Comparison of ENCODE assay signal across 22 cellular contexts in genomic region chr14:61877768-61878167, GRCh38.
DNase-seq lines count a peak whose midpoint lies in the region; ATAC-seq, FAIRE-seq and TF ChIP-seq lines count a peak whose summit lies in the region.
"Had no signal": no experiment of that assay in that cellular context is flagged by ENCODE, and none has a peak within 500 bp of the region (broad histone marks: within the 10 kb centered on the region; RNA-seq: fewer than 3 reads in every experiment).

No MANE protein-coding gene starts in this region.

- no peaks in the 10 kb centered on the region for H3K36me3 ChIP-seq in right atrium auricular region
- no peaks in the 10 kb centered on the region for H3K36me3 ChIP-seq in endodermal cell (ENCODE audit: control insufficient read depth, insufficient read depth, low read length)

- no peaks in the 10 kb centered on the region for H3K36me3 Mint-ChIP-seq in endodermal cell (ENCODE audit: low read depth)
- H3K36me3 Mint-ChIP-seq: CD4-positive, alpha-beta memory T cell had no signal

- H3K9ac ChIP-seq in endodermal cell (ENCODE audit: extremely low read depth, low read length, poor library complexity, severe bottlenecking), result no peak overlapping the region

- H3K27ac ChIP-seq in right atrium auricular region, result peak overlapping the region; percentile 52 to 58
- peak overlapping the region; percentile 3 for H3K27ac ChIP-seq in cingulate gyrus (ENCODE audit: low read depth, low read length)
- H3K27ac ChIP-seq in endodermal cell (ENCODE audit: low read depth, low read length), result no peak overlapping the region
- H3K27ac ChIP-seq: 22Rv1 had no signal

- H3K9me3 Mint-ChIP-seq in endodermal cell, result no peaks in the 10 kb centered on the region
- H3K9me3 Mint-ChIP-seq: GM23338, H9 had no signal

- peak overlapping the region; percentile 25 for H3K27ac Mint-ChIP-seq in endodermal cell
- H3K27ac Mint-ChIP-seq: B cell; CD4-positive, alpha-beta memory T cell; GM23338 had no signal

- H3K4me3 ChIP-seq in right atrium auricular region (no peak overlapping the region), endodermal cell (ENCODE audit: low read length) (no peak overlapping the region)
- H3K4me3 ChIP-seq: GM23338 had no signal

- WGBS in endodermal cell (ENCODE audit: insufficient coverage in 1 of 2, insufficient read length in 1 of 2), 2 experiments, result 89 to 100% methylated on average over 1 to 5 of the region's 5 CpGs

- H3K4me1 Mint-ChIP-seq in endodermal cell, result peaks cover 16% of the 10 kb centered on the region
- H3K4me1 Mint-ChIP-seq: CD4-positive, alpha-beta memory T cell; GM23338 had no signal

- H3K4me1 ChIP-seq in right atrium auricular region (peaks cover 0 to 16% of the 10 kb centered on the region in 2 donors), endodermal cell (ENCODE audit: control insufficient read depth, insufficient read depth, low read length) (no peaks in the 10 kb centered on the region)

- H3K4me3 Mint-ChIP-seq in endodermal cell, result no peak overlapping the region
- H3K4me3 Mint-ChIP-seq: B cell; CD4-positive, alpha-beta memory T cell; GM23338; H9 had no signal

- H3K9me3 ChIP-seq in right atrium auricular region, result no peaks in the 10 kb centered on the region
- no peaks in the 10 kb centered on the region for H3K9me3 ChIP-seq in endodermal cell (ENCODE audit: control insufficient read depth, low read length)

- H3K27me3 Mint-ChIP-seq in endodermal cell (ENCODE audit: insufficient read depth), result no peaks in the 10 kb centered on the region

- H3K27me3 ChIP-seq in right atrium auricular region, result no peaks in the 10 kb centered on the region
- peaks cover 16% of the 10 kb centered on the region for H3K27me3 ChIP-seq in endodermal cell (ENCODE audit: control insufficient read depth, insufficient read depth, low read length, poor library complexity, severe bottlenecking)

- DNase-seq in right atrium auricular region (ENCODE audit: low spot score) (no peak), cardiac septum (ENCODE audit: low spot score) (no peak), endodermal cell (no peak), urothelium cell line (ENCODE audit: low spot score) (no peak)
- no peak for DNase-seq in activated CD4-positive, alpha-beta T cell treated with anti-CD3 and anti-CD28 coated beads, Interleukin-2, amount 50 U/mL, for 48 hours
- DNase-seq: Calu3; CD4-positive, alpha-beta memory T cell; COR-L47; DMS53; DMS79 treated with DMSO at 0.1 percent for 48 hours; H9 had no signal

- no peak for ATAC-seq in HG03520 (IDR thresholded peaks at IDR 0.05; ENCODE audit: unreplicated experiment)
- ATAC-seq in GM19452 (IDR thresholded peaks at IDR 0.05; ENCODE audit: unreplicated experiment), result no peak
- ATAC-seq: HCT116 had no signal

- intact Hi-C loops in cardiac septum (cut with DNase I), result no loop called here

- TF ChIP-seq CTCF in right atrium auricular region (IDR thresholded peaks at IDR 0.05) (no peak), endodermal cell (conservative IDR thresholded peaks at IDR 0.05) (no peak)

- FAIRE-seq in urothelium cell line (lab: Jason Lieb, UNC), result peak; percentile 88
- FAIRE-seq: A204.1, G401.6, GM12892, GM19239 had no signal
